Comparison of ENCODE assay signal across 17 cellular contexts in the genomic region with DNA sequence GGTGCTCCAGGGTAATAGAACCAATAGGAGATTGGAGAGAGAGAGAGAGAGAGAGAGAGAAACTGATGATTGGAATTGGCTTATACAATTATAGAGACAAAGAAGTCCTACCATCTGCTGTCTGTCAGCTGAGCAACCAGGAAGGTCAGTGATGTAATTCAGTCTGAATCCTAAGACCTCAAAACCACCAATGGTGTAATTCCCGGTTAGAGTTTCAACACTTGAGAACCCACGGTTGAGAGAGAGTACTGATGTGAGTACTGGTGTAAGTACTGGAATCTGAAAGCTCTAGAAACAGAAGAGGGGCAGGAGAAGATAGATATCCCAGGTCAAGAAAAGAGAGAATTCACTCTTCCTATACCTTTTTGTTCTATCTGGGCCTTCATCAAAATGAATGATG.
DNase-seq lines count a peak whose midpoint lies in the region; ATAC-seq and TF ChIP-seq lines count a peak whose summit lies in the region.
"Had no signal": no experiment of that assay in that cellular context is flagged by ENCODE, and none has a peak within 500 bp of the region (broad histone marks: within the 10 kb centered on the region; RNA-seq: fewer than 3 reads in every experiment).

No MANE protein-coding gene starts in this region.

- H3K23me2 ChIP-seq in H9 (ENCODE audit: insufficient read length, low read depth, low read length, poor library complexity, severe bottlenecking) = no peaks in the 10 kb centered on the region

- H2BK120ac ChIP-seq in mesendoderm (ENCODE audit: low read depth, low read length) (no peak overlapping the region), H9 (ENCODE audit: low read depth, low read length, poor library complexity, severe bottlenecking) (no peak overlapping the region)

- H3K27ac Mint-ChIP-seq in H9 = no peak overlapping the region
- H3K27ac Mint-ChIP-seq: naive B cell had no signal

- H3K18ac ChIP-seq in mesendoderm (ENCODE audit: low read length) = no peak overlapping the region
- no peak overlapping the region for H3K18ac ChIP-seq in H9 (ENCODE audit: insufficient read length, low read depth, low read length)

- H2AK5ac ChIP-seq in mesendoderm (ENCODE audit: low read length) = no peak overlapping the region
- no peak overlapping the region for H2AK5ac ChIP-seq in H9 (ENCODE audit: insufficient read length, low read length)

- H2BK5ac ChIP-seq in mesendoderm (ENCODE audit: low read length) (no peak overlapping the region), H9 (ENCODE audit: insufficient read length, low read length) (no peak overlapping the region)

- H4K8ac ChIP-seq in mesendoderm (ENCODE audit: low read depth, low read length) (no peak overlapping the region), H9 (replicated peaks; ENCODE audit: insufficient read length, low read depth, low read length) (no peak overlapping the region)

- no peaks in the 10 kb centered on the region for H4K20me1 ChIP-seq in H9 (ENCODE audit: control insufficient read depth, insufficient read depth, insufficient read length)

- H3K56ac ChIP-seq in mesendoderm (ENCODE audit: low read length) (no peak overlapping the region), H9 (ENCODE audit: insufficient read length, low read depth, low read length) (no peak overlapping the region)

- H3K4me3 Mint-ChIP-seq in H9 = no peak overlapping the region
- H3K4me3 Mint-ChIP-seq: activated naive CD4-positive, alpha-beta T cell treated with anti-CD3 and anti-CD28 coated beads, Interleukin-2, amount 50 U/mL, for 24 hours; naive B cell had no signal

- WGBS in mesendoderm (ENCODE audit: extremely low coverage, insufficient coverage, low lambda C conversion rate) = no CpG with 5 or more reads among the region's 2 CpGs
- WGBS in H9 (ENCODE audit: extremely low coverage, insufficient read length, low lambda C conversion rate) = no CpG with 5 or more reads among the region's 2 CpGs

- no peaks in the 10 kb centered on the region for H3K36me3 ChIP-seq in mesendoderm (ENCODE audit: control insufficient read depth, insufficient read depth, low read length)
- H3K36me3 ChIP-seq: thyroid gland had no signal

- H3K9me3 Mint-ChIP-seq in H9 = 0 out of 5 replicates have a peak, but pooled peaks cover 0 to 3% of the 10 kb centered on the region in 2 experiments
- H3K9me3 Mint-ChIP-seq: activated naive CD4-positive, alpha-beta T cell treated with anti-CD3 and anti-CD28 coated beads, Interleukin-2, amount 50 U/mL, for 24 hours had no signal

- H3K36me3 Mint-ChIP-seq in H9 (ENCODE audit: insufficient read depth in 1 of 3, low read depth in 3 of 3) = no peaks in the 10 kb centered on the region
- H3K36me3 Mint-ChIP-seq: activated naive CD4-positive, alpha-beta T cell treated with anti-CD3 and anti-CD28 coated beads, Interleukin-2, amount 50 U/mL, for 24 hours; naive B cell had no signal

- H3K4ac ChIP-seq in mesendoderm (ENCODE audit: low read depth, low read length) = no peak overlapping the region
- H3K4ac ChIP-seq in H9 (ENCODE audit: low read depth, low read length) = no peak overlapping the region

- in situ Hi-C loops in astrocyte of the spinal cord (cut with HindIII; ENCODE audit: low sequenced_read_pairs) = no loop called here

- no peak overlapping the region for H3K4me3 ChIP-seq in astrocyte of the spinal cord (ENCODE audit: low read depth, low read length)
- no peak overlapping the region for H3K4me3 ChIP-seq in mesendoderm (ENCODE audit: low read length)
- H3K4me3 ChIP-seq: thyroid gland had no signal

- H3K79me2 ChIP-seq in mesendoderm (ENCODE audit: control insufficient read depth, insufficient read depth, low read length) (no peaks in the 10 kb centered on the region), H9 (ENCODE audit: insufficient read depth, low read length) (no peaks in the 10 kb centered on the region)

- H2BK15ac ChIP-seq in mesendoderm (replicated peaks; ENCODE audit: low read depth) (no peak overlapping the region), H9 (ENCODE audit: low read depth, low read length) (no peak overlapping the region)

- H3K4me2 ChIP-seq in mesendoderm (ENCODE audit: low read length) = no peak overlapping the region
- H3K4me2 ChIP-seq in H9 (ENCODE audit: insufficient read depth, insufficient read length, low read length) = no peak overlapping the region

- H3K27me3 ChIP-seq in mesendoderm (ENCODE audit: insufficient read depth, low read length, poor library complexity) (no peaks in the 10 kb centered on the region), H9 (ENCODE audit: insufficient read depth, low read length) (no peaks in the 10 kb centered on the region)
- H3K27me3 ChIP-seq: thyroid gland had no signal

- no peak for ATAC-seq in GM21529 (IDR thresholded peaks at IDR 0.05; ENCODE audit: unreplicated experiment)
- ATAC-seq: left colon had no signal

- no peak overlapping the region for H3K23ac ChIP-seq in mesendoderm (ENCODE audit: low read length)
- H3K23ac ChIP-seq in H9 (ENCODE audit: insufficient read length, low read depth, low read length) = no peak overlapping the region

- no peak overlapping the region for H3K14ac ChIP-seq in H9 (ENCODE audit: insufficient read depth, low read length)

- H2AFZ ChIP-seq in H9 (ENCODE audit: low read length) = no peak overlapping the region

- no peak overlapping the region for H4K91ac ChIP-seq in H9 (ENCODE audit: insufficient read length, low read depth, low read length)

- no peaks in the 10 kb centered on the region for H3K4me1 Mint-ChIP-seq in H9
- H3K4me1 Mint-ChIP-seq: activated naive CD4-positive, alpha-beta T cell treated with anti-CD3 and anti-CD28 coated beads, Interleukin-2, amount 50 U/mL, for 24 hours; naive B cell had no signal

- no peaks in the 10 kb centered on the region for H3K4me1 ChIP-seq in mesendoderm (ENCODE audit: control insufficient read depth, low read depth, low read length)
- no peaks in the 10 kb centered on the region for H3K4me1 ChIP-seq in H9 (ENCODE audit: insufficient read depth, low read length)
- H3K4me1 ChIP-seq: thyroid gland had no signal

- H3K27ac ChIP-seq in mesendoderm (ENCODE audit: low read depth, low read length) = no peak overlapping the region
- H3K27ac ChIP-seq in H9 (ENCODE audit: insufficient read length, low read depth, low read length) = no peak overlapping the region
- H3K27ac ChIP-seq: thyroid gland had no signal

- peak; percentile 83 for DNase-seq in HCEC 1CT
- DNase-seq in NCI-H69 (lab: John Stamatoyannopoulos, UW) = peak; percentile 46
- peak; percentile 20 for DNase-seq in astrocyte of the spinal cord (ENCODE audit: low read depth, low spot score)
- peak; percentile 21 for DNase-seq in mesendoderm
- DNase-seq in NCI-H146 (lab: John Stamatoyannopoulos, UW) = no peak
- DNase-seq in H9 = no peak
- no peak for DNase-seq in activated CD4-positive, alpha-beta T cell treated with anti-CD3 and anti-CD28 coated beads, Interleukin-2, amount 50 U/mL, for 48 hours
- DNase-seq: activated CD4-positive, CD25-positive, alpha-beta regulatory T cell treated with anti-CD3 and anti-CD28 coated beads, Interleukin-2, amount 50 U/mL, for 72 hours; cerebellar nuclear complex; DMS 273 treated with DMSO at 0.1 percent for 48 hours; left colon; naive B cell; retina; T-helper 1 cell; thyroid gland had no signal

- H3K9ac ChIP-seq in mesendoderm (ENCODE audit: low read length) (no peak overlapping the region), H9 (ENCODE audit: extremely low read depth, insufficient read length, low read length) (no peak overlapping the region)

- no peak overlapping the region for H2BK20ac ChIP-seq in H9 (ENCODE audit: low read depth, low read length, poor library complexity, severe bottlenecking)

- H4K5ac ChIP-seq in mesendoderm (ENCODE audit: low read length) (no peak overlapping the region), H9 (ENCODE audit: insufficient read length, low read depth, low read length) (no peak overlapping the region)

- H3T11ph ChIP-seq in H9 (ENCODE audit: low read length) = no peak overlapping the region

- no peaks in the 10 kb centered on the region for H3K27me3 Mint-ChIP-seq in H9 (ENCODE audit: low read depth)
- H3K27me3 Mint-ChIP-seq: activated naive CD4-positive, alpha-beta T cell treated with anti-CD3 and anti-CD28 coated beads, Interleukin-2, amount 50 U/mL, for 24 hours; naive B cell had no signal

- H3K79me1 ChIP-seq in mesendoderm (ENCODE audit: low read length) (no peaks in the 10 kb centered on the region), H9 (ENCODE audit: insufficient read depth, low read depth, low read length, poor library complexity, severe bottlenecking) (no peaks in the 10 kb centered on the region)

- no peak overlapping the region for H2BK12ac ChIP-seq in H9 (ENCODE audit: insufficient read length, low read depth, low read length)

- TF ChIP-seq CTCF in astrocyte of the spinal cord (IDR thresholded peaks at IDR 0.05; ENCODE audit: low read depth, low read length) (no peak), H9 (conservative IDR thresholded peaks at IDR 0.05) (no peak)

- H3K9me3 ChIP-seq in H9 (ENCODE audit: control insufficient read depth, low read depth, low read length) = no peaks in the 10 kb centered on the region
- H3K9me3 ChIP-seq: thyroid gland had no signal

Comparison
In these comparisons a context has a peak if more than half of its experiments do, and no peak if none do; other contexts are left out.
1. DNase-seq: peak in HCEC 1CT (single experiment), NCI-H69 (single experiment), astrocyte of the spinal cord (single experiment) and mesendoderm (single experiment); none in NCI-H146 (single experiment), H9 (single experiment) and activated CD4-positive, alpha-beta T cell treated with anti-CD3 and anti-CD28 coated beads, Interleukin-2, amount 50 U/mL, for 48 hours (0 of 2).